11 cellular contexts compared by ENCODE assay signal in genomic region chr3:149968216-149968615, GRCh38. TPM values are rescaled to one million over a fixed set of nuclear protein-coding genes. Genes with fewer than 3 reads are reported as not detected.
A peak's percentile ranks its signal among the peaks of the same experiment; 100 is the strongest.
DNase-seq lines count a peak whose midpoint lies in the region; ATAC-seq and TF ChIP-seq lines count a peak whose summit lies in the region.
"Had no signal": no experiment of that assay in that cellular context is flagged by ENCODE, and none has a peak within 500 bp of the region (broad histone marks: within the 10 kb centered on the region; RNA-seq: fewer than 3 reads in every experiment).

No MANE protein-coding gene starts in this region.

- H3K36me3 ChIP-seq in left ventricle myocardium inferior (peaks cover 10% of the 10 kb centered on the region), SJSA1 (peaks cover 71% of the 10 kb centered on the region), aorta (ENCODE audit: control insufficient read depth in 1 of 2, insufficient read depth in 2 of 2, low read length in 1 of 2) (no peaks in the 10 kb centered on the region)
- H3K36me3 ChIP-seq: uterus had no signal

- peaks cover 22% of the 10 kb centered on the region for H3K27me3 Mint-ChIP-seq in glutamatergic neuron (ENCODE audit: unreplicated experiment)

- H3K9me3 ChIP-seq in left ventricle myocardium inferior (replicated peaks): no peaks in the 10 kb centered on the region
- no peaks in the 10 kb centered on the region for H3K9me3 ChIP-seq in SJSA1 (replicated peaks)
- no peaks in the 10 kb centered on the region for H3K9me3 ChIP-seq in aorta (ENCODE audit: control insufficient read depth, low read length)
- H3K9me3 ChIP-seq: uterus had no signal

- no peaks in the 10 kb centered on the region for H3K36me3 Mint-ChIP-seq in glutamatergic neuron (ENCODE audit: unreplicated experiment)

- ATAC-seq in aorta (ENCODE audit: low FRiP score) (no peak), GM19467 (IDR thresholded peaks at IDR 0.05; ENCODE audit: unreplicated experiment) (no peak), GM21381 (IDR thresholded peaks at IDR 0.05; ENCODE audit: unreplicated experiment) (no peak)
- ATAC-seq: CD8-positive, alpha-beta T cell had no signal

- TF ChIP-seq CTCF in left ventricle myocardium inferior (IDR thresholded peaks at IDR 0.05; ENCODE audit: borderline replicate concordance): no peak
- TF ChIP-seq CTCF in glutamatergic neuron (IDR thresholded peaks at IDR 0.05; ENCODE audit: partially characterized antibody, unreplicated experiment): no peak

- intact Hi-C loops in left ventricle myocardium inferior (cut with micrococcal nuclease) (loop anchor here (5.0 to 10.0 kb wide), 2 partner anchors 214 to 247 kb away; no protein-coding TSS in a partner anchor), cardiac septum (cut with DNase I) (loop anchor here (1.0 to 10.0 kb wide), 3 partner anchors 86 to 577 kb away; partner anchors contain the start of genes EIF2A and SERP1), aorta (cut with DNase I) (loop anchor here (2.0 to 10.0 kb wide), 4 partner anchors 83 to 529 kb away; no protein-coding TSS in a partner anchor)

- 18 to 22% methylated on average over 8 of the region's 8 CpGs for WGBS in aorta, 2 donors

- H3K4me1 ChIP-seq in left ventricle myocardium inferior (peaks cover 84% of the 10 kb centered on the region), SJSA1 (replicated peaks) (peaks cover 24% of the 10 kb centered on the region), aorta (ENCODE audit: control insufficient read depth in 1 of 2, insufficient read depth in 2 of 2, low read length in 2 of 2) (peaks cover 0 to 7% of the 10 kb centered on the region in 2 donors)

- peak overlapping the region; percentile 98 for H3K4me3 Mint-ChIP-seq in glutamatergic neuron (ENCODE audit: unreplicated experiment)

- H3K27me3 ChIP-seq in left ventricle myocardium inferior (ENCODE audit: low read depth) (no peaks in the 10 kb centered on the region), SJSA1 (replicated peaks) (no peaks in the 10 kb centered on the region), aorta (ENCODE audit: control insufficient read depth in 1 of 2, insufficient read depth in 2 of 2, low read length in 1 of 2) (no peaks in the 10 kb centered on the region)
- H3K27me3 ChIP-seq: uterus had no signal

- peak overlapping the region; percentile 88 for H3K27ac Mint-ChIP-seq in glutamatergic neuron (ENCODE audit: unreplicated experiment)
- H3K27ac Mint-ChIP-seq: CD8-positive, alpha-beta T cell had no signal

- peak overlapping the region; percentile 96 for H3K27ac ChIP-seq in left ventricle myocardium inferior (replicated peaks)
- peak overlapping the region; percentile 98 for H3K27ac ChIP-seq in SJSA1
- H3K27ac ChIP-seq in aorta (ENCODE audit: low read depth in 1 of 2, low read length in 2 of 2): no peak overlapping the region

- H3K4me1 Mint-ChIP-seq in glutamatergic neuron (ENCODE audit: low read depth, unreplicated experiment): peaks cover 27% of the 10 kb centered on the region

- peaks cover 20% of the 10 kb centered on the region for H3K9me3 Mint-ChIP-seq in glutamatergic neuron (ENCODE audit: unreplicated experiment)
- H3K9me3 Mint-ChIP-seq: CD8-positive, alpha-beta T cell had no signal

- DNase-seq in left ventricle myocardium inferior: no peak
- DNase-seq in cardiac septum (ENCODE audit: low spot score): no peak
- DNase-seq in SJSA1 (ENCODE audit: low read depth in 1 of 2, low spot score in 2 of 2): peak; percentile 56 to 62
- DNase-seq in glutamatergic neuron: no peak
- no peak for DNase-seq in aorta
- no peak for DNase-seq in activated CD8-positive, alpha-beta memory T cell treated with anti-CD3 and anti-CD28 coated beads, Interleukin-2, amount 50 U/mL, for 4 hours
- DNase-seq: activated CD4-positive, alpha-beta T cell treated with anti-CD3 and anti-CD28 coated beads for 48 hours; CD8-positive, alpha-beta T cell; uterus had no signal

- H3K4me3 ChIP-seq in left ventricle myocardium inferior: peak overlapping the region; percentile 95
- H3K4me3 ChIP-seq in SJSA1: peak overlapping the region; percentile 94
- H3K4me3 ChIP-seq in aorta (ENCODE audit: low read length in 2 of 2): peak overlapping the region; percentile 66 to 98

RNA-seq across cellular contexts. Expression of gene PFN2, which starts 2.5 kb away (rescaled TPM):
- total RNA-seq in left ventricle myocardium inferior: 40.8 TPM
- total RNA-seq in cardiac septum: 84.8 TPM
- 200 and 259 TPM in 2 replicates for total RNA-seq in SJSA1 (2014; rRNA removed; shearing (Covaris generic))
- 364 TPM for total RNA-seq in glutamatergic neuron (ENCODE audit: unreplicated experiment)
- 100 to 1,000 TPM; 115 to 127 TPM for total RNA-seq in aorta
- 100 to 1,000 TPM; 163 to 185 TPM for polyA plus RNA-seq in aorta

Comparison
In these comparisons a context has a peak if more than half of its experiments do, and no peak if none do; other contexts are left out.
1. DNase-seq: peak in SJSA1 (2 of 2); none in left ventricle myocardium inferior (single experiment), cardiac septum (single experiment), glutamatergic neuron (single experiment), aorta (0 of 2) and activated CD8-positive, alpha-beta memory T cell treated with anti-CD3 and anti-CD28 coated beads, Interleukin-2, amount 50 U/mL, for 4 hours (single experiment).
2. H3K27ac ChIP-seq: peak in left ventricle myocardium inferior (single experiment) and SJSA1 (single experiment); none in aorta (0 of 2).
3. Peak in every context shown above with its lines, with median percentiles within 50 percentile points of each other: H3K4me3 ChIP-seq.